20 cellular contexts compared by ENCODE assay signal in the genomic region with DNA sequence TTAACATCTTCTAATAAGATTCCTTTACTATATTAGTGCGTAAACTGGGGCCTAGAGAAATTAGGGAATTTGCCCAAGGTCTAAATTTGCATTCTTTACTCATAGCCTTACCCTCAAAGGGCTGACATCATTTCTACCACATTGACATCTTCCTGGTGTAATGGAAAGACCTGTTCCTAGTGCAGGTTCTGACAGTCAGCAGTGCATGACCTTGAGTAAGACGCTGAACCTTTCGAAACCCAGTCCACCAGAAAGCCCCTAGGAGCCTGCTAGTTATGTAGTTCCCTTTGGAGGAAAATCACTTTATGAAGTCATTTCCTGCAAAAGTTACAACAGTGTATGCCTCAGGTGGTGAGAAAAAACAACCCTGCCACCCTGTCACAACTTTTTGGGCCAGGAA.
A peak's percentile ranks its signal among the peaks of the same experiment; 100 is the strongest.
DNase-seq lines count a peak whose midpoint lies in the region; ATAC-seq, FAIRE-seq and TF ChIP-seq lines count a peak whose summit lies in the region.
"Had no signal": no experiment of that assay in that cellular context is flagged by ENCODE, and none has a peak within 500 bp of the region (broad histone marks: within the 10 kb centered on the region; RNA-seq: fewer than 3 reads in every experiment).

No MANE protein-coding gene starts in this region.

- peak overlapping the region; percentile 8 for H3K27ac Mint-ChIP-seq in activated T-cell treated with anti-CD3 and anti-CD28 coated beads, Interleukin-2, amount 50 U/mL, for 24 hours
- H3K27ac Mint-ChIP-seq: activated naive CD8-positive, alpha-beta T cell treated with anti-CD3 and anti-CD28 coated beads, Interleukin-2, amount 10 ng/mL, durations not matched to agents 7 days and 5 days; CD8-positive, alpha-beta memory T cell; stimulated activated naive CD8-positive, alpha-beta T cell treated with anti-CD3 and anti-CD28 coated beads, Interleukin-15, Interleukin-2, amounts not matched to agents 100 ng/mL and 50 ng/mL, for 24 hours had no signal

- no peak overlapping the region for H3K4me3 Mint-ChIP-seq in activated T-cell treated with anti-CD3 and anti-CD28 coated beads, Interleukin-2, amount 50 U/mL, for 24 hours
- H3K4me3 Mint-ChIP-seq: activated naive CD8-positive, alpha-beta T cell treated with anti-CD3 and anti-CD28 coated beads, Interleukin-2, amount 10 ng/mL, durations not matched to agents 7 days and 5 days; CD8-positive, alpha-beta memory T cell; stimulated activated naive CD8-positive, alpha-beta T cell treated with anti-CD3 and anti-CD28 coated beads, Interleukin-15, Interleukin-2, amounts not matched to agents 100 ng/mL and 50 ng/mL, for 24 hours had no signal

- TF ChIP-seq POLR2A in vagina (IDR thresholded peaks at IDR 0.05): no peak

- intact Hi-C loops in vagina (cut with DNase I): no loop called here

- H3K4me3 ChIP-seq in bronchial epithelial cell (ENCODE audit: low read depth, low read length) (no peak overlapping the region), vagina (no peak overlapping the region)
- H3K4me3 ChIP-seq: SJSA1, uterus had no signal

- H3K27me3 ChIP-seq in bronchial epithelial cell (ENCODE audit: control insufficient read depth, insufficient read depth, low read length) (peaks cover 2% of the 10 kb centered on the region), vagina (no peaks in the 10 kb centered on the region)
- H3K27me3 ChIP-seq: SJSA1, uterus had no signal

- TF ChIP-seq CTCF in bronchial epithelial cell (IDR thresholded peaks at IDR 0.05; ENCODE audit: insufficient read depth, low read length, severe bottlenecking) (no peak), vagina (IDR thresholded peaks at IDR 0.05) (no peak)

- no peaks in the 10 kb centered on the region for H3K4me1 ChIP-seq in vagina
- H3K4me1 ChIP-seq: SJSA1, uterus had no signal

- ATAC-seq in GM19025 (IDR thresholded peaks at IDR 0.05; ENCODE audit: low read depth, unreplicated experiment) (peak; percentile 51), HG03378 (IDR thresholded peaks at IDR 0.05; ENCODE audit: unreplicated experiment) (peak; percentile 63)

- H3K27ac ChIP-seq in vagina: no peak overlapping the region
- H3K27ac ChIP-seq: SJSA1, uterus had no signal

- DNase-seq in activated T-cell treated with anti-CD3 and anti-CD28 coated beads, Interleukin-2, amount 50 U/mL, for 24 hours: no peak
- DNase-seq in activated T-cell treated with anti-CD3 and anti-CD28 coated beads for 4 hours: no peak
- DNase-seq in bronchial epithelial cell (ENCODE audit: low read depth): peak; percentile 14
- DNase-seq in middle frontal gyrus (ENCODE audit: extremely low spot score, low spot score): no peak
- no peak for DNase-seq in NCI-H82 (lab: John Stamatoyannopoulos, UW)
- no peak for DNase-seq in vagina (ENCODE audit: extremely low spot score in 2 of 2)
- DNase-seq: activated CD4-positive, alpha-beta T cell treated with anti-CD3 and anti-CD28 coated beads for 4 hours; activated naive CD8-positive, alpha-beta T cell treated with anti-CD3 and anti-CD28 coated beads, Interleukin-2, amount 10 ng/mL, durations not matched to agents 7 days and 5 days; CD8-positive, alpha-beta memory T cell; mesenchymal stem cell; NCI-H187 treated with DMSO at 0.1 percent for 48 hours; NCI-H510A; stimulated activated CD4-positive, alpha-beta T cell treated with anti-CD3 and anti-CD28 coated beads, Interleukin-12 subunit alpha, Interleukin-12 subunit beta, amount 100 ng/mL, for 4 hours; T1000; uterus had no signal

- no peaks in the 10 kb centered on the region for H3K9me3 ChIP-seq in vagina
- H3K9me3 ChIP-seq: SJSA1, uterus had no signal

- H3K36me3 Mint-ChIP-seq in activated T-cell treated with anti-CD3 and anti-CD28 coated beads, Interleukin-2, amount 50 U/mL, for 24 hours (ENCODE audit: low read depth): no peaks in the 10 kb centered on the region
- H3K36me3 Mint-ChIP-seq: activated naive CD8-positive, alpha-beta T cell treated with anti-CD3 and anti-CD28 coated beads, Interleukin-2, amount 10 ng/mL, durations not matched to agents 7 days and 5 days; CD8-positive, alpha-beta memory T cell had no signal

- H3K36me3 ChIP-seq in bronchial epithelial cell (ENCODE audit: control insufficient read depth, insufficient read depth, low read length) (no peaks in the 10 kb centered on the region), vagina (no peaks in the 10 kb centered on the region)
- H3K36me3 ChIP-seq: SJSA1, uterus had no signal

- H3K4me1 Mint-ChIP-seq in activated T-cell treated with anti-CD3 and anti-CD28 coated beads, Interleukin-2, amount 50 U/mL, for 24 hours (ENCODE audit: low read depth): peaks cover 43% of the 10 kb centered on the region

- H3K9me3 Mint-ChIP-seq in activated T-cell treated with anti-CD3 and anti-CD28 coated beads, Interleukin-2, amount 50 U/mL, for 24 hours: no peaks in the 10 kb centered on the region
- H3K9me3 Mint-ChIP-seq: activated naive CD8-positive, alpha-beta T cell treated with anti-CD3 and anti-CD28 coated beads, Interleukin-2, amount 10 ng/mL, durations not matched to agents 7 days and 5 days; CD8-positive, alpha-beta memory T cell; stimulated activated naive CD8-positive, alpha-beta T cell treated with anti-CD3 and anti-CD28 coated beads, Interleukin-15, Interleukin-2, amounts not matched to agents 100 ng/mL and 50 ng/mL, for 24 hours had no signal

- FAIRE-seq in bronchial epithelial cell (lab: Jason Lieb, UNC): no peak
- FAIRE-seq: keratinocyte had no signal

- H3K27me3 Mint-ChIP-seq in activated T-cell treated with anti-CD3 and anti-CD28 coated beads, Interleukin-2, amount 50 U/mL, for 24 hours: no peaks in the 10 kb centered on the region
- H3K27me3 Mint-ChIP-seq: activated naive CD8-positive, alpha-beta T cell treated with anti-CD3 and anti-CD28 coated beads, Interleukin-2, amount 10 ng/mL, durations not matched to agents 7 days and 5 days; stimulated activated naive CD8-positive, alpha-beta T cell treated with anti-CD3 and anti-CD28 coated beads, Interleukin-15, Interleukin-2, amounts not matched to agents 100 ng/mL and 50 ng/mL, for 24 hours had no signal
